ENCODE assay signal across 1 cellular context in the genomic region with DNA sequence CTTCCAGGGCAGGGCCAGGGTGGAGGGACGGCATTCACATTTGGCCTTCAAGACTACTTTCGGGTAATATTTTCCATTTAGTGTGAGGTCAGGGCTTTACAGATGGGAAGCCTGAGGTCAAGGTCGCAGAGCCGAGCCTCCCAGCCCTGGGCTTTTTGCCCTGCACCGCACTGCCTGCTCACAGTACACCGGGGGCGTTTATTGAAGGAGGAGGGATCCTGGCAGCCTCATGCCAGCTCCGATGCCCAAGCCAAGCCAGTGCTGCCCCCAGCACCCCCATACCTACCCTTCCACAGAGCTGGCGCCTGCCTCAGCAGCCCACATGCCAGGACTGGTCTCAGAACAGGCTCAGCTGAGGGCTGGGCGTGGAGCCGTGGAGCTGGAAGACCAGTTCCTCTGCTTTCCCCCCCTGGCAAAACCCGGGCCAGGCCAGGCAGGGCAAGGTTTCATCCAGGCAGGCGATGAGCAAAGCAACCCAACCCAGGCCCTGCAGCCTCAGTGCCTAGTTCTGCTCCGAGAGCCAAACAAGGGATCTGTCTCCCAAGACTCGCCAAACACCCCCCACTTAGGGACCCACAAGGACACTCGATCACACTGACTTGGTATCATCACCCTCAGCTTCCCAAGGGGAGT.
TF ChIP-seq lines count a peak whose summit lies in the region.

No MANE protein-coding gene starts in this region.

TF ChIP-seq in HepG2, 621 proteins besides CTCF, POLR2A, EP300 and RAD21 (continued from another document and continues in another):
- TF ChIP-seq, protein P1, sequence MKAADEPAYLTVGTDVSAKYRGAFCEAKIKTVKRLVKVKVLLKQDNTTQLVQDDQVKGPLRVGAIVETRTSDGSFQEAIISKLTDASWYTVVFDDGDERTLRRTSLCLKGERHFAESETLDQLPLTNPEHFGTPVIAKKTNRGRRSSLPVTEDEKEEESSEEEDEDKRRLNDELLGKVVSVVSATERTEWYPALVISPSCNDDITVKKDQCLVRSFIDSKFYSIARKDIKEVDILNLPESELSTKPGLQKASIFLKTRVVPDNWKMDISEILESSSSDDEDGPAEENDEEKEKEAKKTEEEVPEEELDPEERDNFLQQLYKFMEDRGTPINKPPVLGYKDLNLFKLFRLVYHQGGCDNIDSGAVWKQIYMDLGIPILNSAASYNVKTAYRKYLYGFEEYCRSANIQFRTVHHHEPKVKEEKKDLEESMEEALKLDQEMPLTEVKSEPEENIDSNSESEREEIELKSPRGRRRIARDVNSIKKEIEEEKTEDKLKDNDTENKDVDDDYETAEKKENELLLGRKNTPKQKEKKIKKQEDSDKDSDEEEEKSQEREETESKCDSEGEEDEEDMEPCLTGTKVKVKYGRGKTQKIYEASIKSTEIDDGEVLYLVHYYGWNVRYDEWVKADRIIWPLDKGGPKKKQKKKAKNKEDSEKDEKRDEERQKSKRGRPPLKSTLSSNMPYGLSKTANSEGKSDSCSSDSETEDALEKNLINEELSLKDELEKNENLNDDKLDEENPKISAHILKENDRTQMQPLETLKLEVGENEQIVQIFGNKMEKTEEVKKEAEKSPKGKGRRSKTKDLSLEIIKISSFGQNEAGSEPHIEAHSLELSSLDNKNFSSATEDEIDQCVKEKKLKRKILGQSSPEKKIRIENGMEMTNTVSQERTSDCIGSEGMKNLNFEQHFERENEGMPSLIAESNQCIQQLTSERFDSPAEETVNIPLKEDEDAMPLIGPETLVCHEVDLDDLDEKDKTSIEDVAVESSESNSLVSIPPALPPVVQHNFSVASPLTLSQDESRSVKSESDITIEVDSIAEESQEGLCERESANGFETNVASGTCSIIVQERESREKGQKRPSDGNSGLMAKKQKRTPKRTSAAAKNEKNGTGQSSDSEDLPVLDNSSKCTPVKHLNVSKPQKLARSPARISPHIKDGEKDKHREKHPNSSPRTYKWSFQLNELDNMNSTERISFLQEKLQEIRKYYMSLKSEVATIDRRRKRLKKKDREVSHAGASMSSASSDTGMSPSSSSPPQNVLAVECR (CRISPR knock-in tag; IDR thresholded peaks at IDR 0.05; ENCODE audit: borderline replicate concordance): no peak
- TF ChIP-seq MXI1 (IDR thresholded peaks at IDR 0.05; ENCODE audit: borderline replicate concordance, low read depth, low read length) (no peak), RELA (CRISPR knock-in tag; IDR thresholded peaks at IDR 0.05) (no peak), ZNF33B (CRISPR knock-in tag; IDR thresholded peaks at IDR 0.05) (no peak), NFRKB (IDR thresholded peaks at IDR 0.05) (no peak), ZNF839 (CRISPR knock-in tag; IDR thresholded peaks at IDR 0.05; ENCODE audit: borderline replicate concordance) (no peak), ZMYM3 (CRISPR knock-in tag; IDR thresholded peaks at IDR 0.05) (peak; percentile 64; the same call in 1 of the 2 replicates), ZNF501 (CRISPR knock-in tag; IDR thresholded peaks at IDR 0.05) (no peak), HCFC1 (IDR thresholded peaks at IDR 0.05; ENCODE audit: low read depth, low read length) (no peak), SMAD3 (CRISPR knock-in tag; IDR thresholded peaks at IDR 0.05) (no peak), ZNF780A (CRISPR knock-in tag; IDR thresholded peaks at IDR 0.05) (no peak), ARID2 (CRISPR knock-in tag; IDR thresholded peaks at IDR 0.05; ENCODE audit: borderline replicate concordance) (0 out of 2 replicates have a peak, but pooled peaks have one; percentile 51), NR1H2 (CRISPR knock-in tag; IDR thresholded peaks at IDR 0.05; ENCODE audit: borderline replicate concordance, low read depth) (no peak), ZC3H4 (CRISPR knock-in tag; IDR thresholded peaks at IDR 0.05; ENCODE audit: borderline replicate concordance) (no peak), HES4 (CRISPR knock-in tag; IDR thresholded peaks at IDR 0.05; ENCODE audit: borderline replicate concordance) (no peak), AHR (CRISPR knock-in tag; IDR thresholded peaks at IDR 0.05) (no peak), ZFP82 (CRISPR knock-in tag; IDR thresholded peaks at IDR 0.05; ENCODE audit: borderline replicate concordance) (peak; percentile 41; the same call in 1 of the 2 replicates), GFI1 (CRISPR knock-in tag; IDR thresholded peaks at IDR 0.05; ENCODE audit: borderline replicate concordance) (0 out of 2 replicates have a peak, but pooled peaks have one; percentile 16), KAT7 (CRISPR knock-in tag; IDR thresholded peaks at IDR 0.05; ENCODE audit: borderline replicate concordance) (no peak), RXRB (CRISPR knock-in tag; IDR thresholded peaks at IDR 0.05; ENCODE audit: borderline replicate concordance) (peak; percentile 81), NCOA2 (CRISPR knock-in tag; IDR thresholded peaks at IDR 0.05) (peak; percentile 51; the same call in 1 of the 2 replicates), ZNF264 (CRISPR knock-in tag; IDR thresholded peaks at IDR 0.05) (no peak)
- TF ChIP-seq, protein P2, sequence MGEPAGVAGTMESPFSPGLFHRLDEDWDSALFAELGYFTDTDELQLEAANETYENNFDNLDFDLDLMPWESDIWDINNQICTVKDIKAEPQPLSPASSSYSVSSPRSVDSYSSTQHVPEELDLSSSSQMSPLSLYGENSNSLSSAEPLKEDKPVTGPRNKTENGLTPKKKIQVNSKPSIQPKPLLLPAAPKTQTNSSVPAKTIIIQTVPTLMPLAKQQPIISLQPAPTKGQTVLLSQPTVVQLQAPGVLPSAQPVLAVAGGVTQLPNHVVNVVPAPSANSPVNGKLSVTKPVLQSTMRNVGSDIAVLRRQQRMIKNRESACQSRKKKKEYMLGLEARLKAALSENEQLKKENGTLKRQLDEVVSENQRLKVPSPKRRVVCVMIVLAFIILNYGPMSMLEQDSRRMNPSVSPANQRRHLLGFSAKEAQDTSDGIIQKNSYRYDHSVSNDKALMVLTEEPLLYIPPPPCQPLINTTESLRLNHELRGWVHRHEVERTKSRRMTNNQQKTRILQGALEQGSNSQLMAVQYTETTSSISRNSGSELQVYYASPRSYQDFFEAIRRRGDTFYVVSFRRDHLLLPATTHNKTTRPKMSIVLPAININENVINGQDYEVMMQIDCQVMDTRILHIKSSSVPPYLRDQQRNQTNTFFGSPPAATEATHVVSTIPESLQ (CRISPR knock-in tag; conservative IDR thresholded peaks at IDR 0.05): no peak
- TF ChIP-seq, protein P3, sequence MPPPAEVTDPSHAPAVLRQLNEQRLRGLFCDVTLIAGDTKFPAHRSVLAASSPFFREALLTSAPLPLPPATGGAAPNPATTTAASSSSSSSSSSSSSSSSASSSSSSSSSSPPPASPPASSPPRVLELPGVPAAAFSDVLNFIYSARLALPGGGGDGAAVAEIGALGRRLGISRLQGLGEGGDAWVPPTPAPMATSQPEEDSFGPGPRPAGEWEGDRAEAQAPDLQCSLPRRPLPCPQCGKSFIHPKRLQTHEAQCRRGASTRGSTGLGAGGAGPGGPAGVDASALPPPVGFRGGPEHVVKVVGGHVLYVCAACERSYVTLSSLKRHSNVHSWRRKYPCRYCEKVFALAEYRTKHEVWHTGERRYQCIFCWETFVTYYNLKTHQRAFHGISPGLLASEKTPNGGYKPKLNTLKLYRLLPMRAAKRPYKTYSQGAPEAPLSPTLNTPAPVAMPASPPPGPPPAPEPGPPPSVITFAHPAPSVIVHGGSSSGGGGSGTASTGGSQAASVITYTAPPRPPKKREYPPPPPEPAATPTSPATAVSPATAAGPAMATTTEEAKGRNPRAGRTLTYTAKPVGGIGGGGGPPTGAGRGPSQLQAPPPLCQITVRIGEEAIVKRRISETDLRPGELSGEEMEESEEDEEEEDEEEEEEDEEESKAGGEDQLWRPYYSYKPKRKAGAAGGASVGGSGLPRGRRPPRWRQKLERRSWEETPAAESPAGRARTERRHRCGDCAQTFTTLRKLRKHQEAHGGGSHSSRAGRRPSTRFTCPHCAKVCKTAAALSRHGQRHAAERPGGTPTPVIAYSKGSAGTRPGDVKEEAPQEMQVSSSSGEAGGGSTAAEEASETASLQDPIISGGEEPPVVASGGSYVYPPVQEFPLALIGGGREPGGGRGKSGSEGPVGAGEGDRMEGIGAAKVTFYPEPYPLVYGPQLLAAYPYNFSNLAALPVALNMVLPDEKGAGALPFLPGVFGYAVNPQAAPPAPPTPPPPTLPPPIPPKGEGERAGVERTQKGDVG (CRISPR knock-in tag; IDR thresholded peaks at IDR 0.05; ENCODE audit: borderline replicate concordance): peak; percentile 6; the same call in 1 of the 2 replicates
- TF ChIP-seq, protein P4, sequence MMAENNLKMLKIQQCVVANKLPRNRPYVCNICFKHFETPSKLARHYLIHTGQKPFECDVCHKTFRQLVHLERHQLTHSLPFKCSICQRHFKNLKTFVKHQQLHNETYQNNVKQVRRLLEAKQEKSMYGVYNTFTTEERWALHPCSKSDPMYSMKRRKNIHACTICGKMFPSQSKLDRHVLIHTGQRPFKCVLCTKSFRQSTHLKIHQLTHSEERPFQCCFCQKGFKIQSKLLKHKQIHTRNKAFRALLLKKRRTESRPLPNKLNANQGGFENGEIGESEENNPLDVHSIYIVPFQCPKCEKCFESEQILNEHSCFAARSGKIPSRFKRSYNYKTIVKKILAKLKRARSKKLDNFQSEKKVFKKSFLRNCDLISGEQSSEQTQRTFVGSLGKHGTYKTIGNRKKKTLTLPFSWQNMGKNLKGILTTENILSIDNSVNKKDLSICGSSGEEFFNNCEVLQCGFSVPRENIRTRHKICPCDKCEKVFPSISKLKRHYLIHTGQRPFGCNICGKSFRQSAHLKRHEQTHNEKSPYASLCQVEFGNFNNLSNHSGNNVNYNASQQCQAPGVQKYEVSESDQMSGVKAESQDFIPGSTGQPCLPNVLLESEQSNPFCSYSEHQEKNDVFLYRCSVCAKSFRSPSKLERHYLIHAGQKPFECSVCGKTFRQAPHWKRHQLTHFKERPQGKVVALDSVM (CRISPR knock-in tag; IDR thresholded peaks at IDR 0.05): no peak
- TF ChIP-seq, protein P5, sequence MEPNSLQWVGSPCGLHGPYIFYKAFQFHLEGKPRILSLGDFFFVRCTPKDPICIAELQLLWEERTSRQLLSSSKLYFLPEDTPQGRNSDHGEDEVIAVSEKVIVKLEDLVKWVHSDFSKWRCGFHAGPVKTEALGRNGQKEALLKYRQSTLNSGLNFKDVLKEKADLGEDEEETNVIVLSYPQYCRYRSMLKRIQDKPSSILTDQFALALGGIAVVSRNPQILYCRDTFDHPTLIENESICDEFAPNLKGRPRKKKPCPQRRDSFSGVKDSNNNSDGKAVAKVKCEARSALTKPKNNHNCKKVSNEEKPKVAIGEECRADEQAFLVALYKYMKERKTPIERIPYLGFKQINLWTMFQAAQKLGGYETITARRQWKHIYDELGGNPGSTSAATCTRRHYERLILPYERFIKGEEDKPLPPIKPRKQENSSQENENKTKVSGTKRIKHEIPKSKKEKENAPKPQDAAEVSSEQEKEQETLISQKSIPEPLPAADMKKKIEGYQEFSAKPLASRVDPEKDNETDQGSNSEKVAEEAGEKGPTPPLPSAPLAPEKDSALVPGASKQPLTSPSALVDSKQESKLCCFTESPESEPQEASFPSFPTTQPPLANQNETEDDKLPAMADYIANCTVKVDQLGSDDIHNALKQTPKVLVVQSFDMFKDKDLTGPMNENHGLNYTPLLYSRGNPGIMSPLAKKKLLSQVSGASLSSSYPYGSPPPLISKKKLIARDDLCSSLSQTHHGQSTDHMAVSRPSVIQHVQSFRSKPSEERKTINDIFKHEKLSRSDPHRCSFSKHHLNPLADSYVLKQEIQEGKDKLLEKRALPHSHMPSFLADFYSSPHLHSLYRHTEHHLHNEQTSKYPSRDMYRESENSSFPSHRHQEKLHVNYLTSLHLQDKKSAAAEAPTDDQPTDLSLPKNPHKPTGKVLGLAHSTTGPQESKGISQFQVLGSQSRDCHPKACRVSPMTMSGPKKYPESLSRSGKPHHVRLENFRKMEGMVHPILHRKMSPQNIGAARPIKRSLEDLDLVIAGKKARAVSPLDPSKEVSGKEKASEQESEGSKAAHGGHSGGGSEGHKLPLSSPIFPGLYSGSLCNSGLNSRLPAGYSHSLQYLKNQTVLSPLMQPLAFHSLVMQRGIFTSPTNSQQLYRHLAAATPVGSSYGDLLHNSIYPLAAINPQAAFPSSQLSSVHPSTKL (CRISPR knock-in tag; IDR thresholded peaks at IDR 0.05): peak; percentile 55
- TF ChIP-seq, protein P6, sequence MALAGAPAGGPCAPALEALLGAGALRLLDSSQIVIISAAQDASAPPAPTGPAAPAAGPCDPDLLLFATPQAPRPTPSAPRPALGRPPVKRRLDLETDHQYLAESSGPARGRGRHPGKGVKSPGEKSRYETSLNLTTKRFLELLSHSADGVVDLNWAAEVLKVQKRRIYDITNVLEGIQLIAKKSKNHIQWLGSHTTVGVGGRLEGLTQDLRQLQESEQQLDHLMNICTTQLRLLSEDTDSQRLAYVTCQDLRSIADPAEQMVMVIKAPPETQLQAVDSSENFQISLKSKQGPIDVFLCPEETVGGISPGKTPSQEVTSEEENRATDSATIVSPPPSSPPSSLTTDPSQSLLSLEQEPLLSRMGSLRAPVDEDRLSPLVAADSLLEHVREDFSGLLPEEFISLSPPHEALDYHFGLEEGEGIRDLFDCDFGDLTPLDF (CRISPR knock-in tag; IDR thresholded peaks at IDR 0.05): no peak
- TF ChIP-seq, protein P7, sequence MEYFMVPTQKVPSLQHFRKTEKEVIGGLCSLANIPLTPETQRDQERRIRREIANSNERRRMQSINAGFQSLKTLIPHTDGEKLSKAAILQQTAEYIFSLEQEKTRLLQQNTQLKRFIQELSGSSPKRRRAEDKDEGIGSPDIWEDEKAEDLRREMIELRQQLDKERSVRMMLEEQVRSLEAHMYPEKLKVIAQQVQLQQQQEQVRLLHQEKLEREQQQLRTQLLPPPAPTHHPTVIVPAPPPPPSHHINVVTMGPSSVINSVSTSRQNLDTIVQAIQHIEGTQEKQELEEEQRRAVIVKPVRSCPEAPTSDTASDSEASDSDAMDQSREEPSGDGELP (IDR thresholded peaks at IDR 0.05; ENCODE audit: borderline replicate concordance, low read depth): peak; percentile 55; the same call in 1 of the 2 replicates
- TF ChIP-seq, protein P8, sequence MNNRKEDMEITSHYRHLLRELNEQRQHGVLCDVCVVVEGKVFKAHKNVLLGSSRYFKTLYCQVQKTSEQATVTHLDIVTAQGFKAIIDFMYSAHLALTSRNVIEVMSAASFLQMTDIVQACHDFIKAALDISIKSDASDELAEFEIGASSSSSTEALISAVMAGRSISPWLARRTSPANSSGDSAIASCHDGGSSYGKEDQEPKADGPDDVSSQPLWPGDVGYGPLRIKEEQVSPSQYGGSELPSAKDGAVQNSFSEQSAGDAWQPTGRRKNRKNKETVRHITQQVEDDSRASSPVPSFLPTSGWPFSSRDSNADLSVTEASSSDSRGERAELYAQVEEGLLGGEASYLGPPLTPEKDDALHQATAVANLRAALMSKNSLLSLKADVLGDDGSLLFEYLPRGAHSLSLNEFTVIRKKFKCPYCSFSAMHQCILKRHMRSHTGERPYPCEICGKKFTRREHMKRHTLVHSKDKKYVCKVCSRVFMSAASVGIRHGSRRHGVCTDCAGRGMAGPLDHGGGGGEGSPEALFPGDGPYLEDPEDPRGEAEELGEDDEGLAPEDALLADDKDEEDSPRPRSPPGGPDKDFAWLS (CRISPR knock-in tag; IDR thresholded peaks at IDR 0.05; ENCODE audit: borderline replicate concordance): no peak; the same call in 1 of the 2 replicates
- TF ChIP-seq, protein P9, sequence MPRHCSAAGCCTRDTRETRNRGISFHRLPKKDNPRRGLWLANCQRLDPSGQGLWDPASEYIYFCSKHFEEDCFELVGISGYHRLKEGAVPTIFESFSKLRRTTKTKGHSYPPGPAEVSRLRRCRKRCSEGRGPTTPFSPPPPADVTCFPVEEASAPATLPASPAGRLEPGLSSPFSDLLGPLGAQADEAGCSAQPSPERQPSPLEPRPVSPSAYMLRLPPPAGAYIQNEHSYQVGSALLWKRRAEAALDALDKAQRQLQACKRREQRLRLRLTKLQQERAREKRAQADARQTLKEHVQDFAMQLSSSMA (CRISPR knock-in tag; IDR thresholded peaks at IDR 0.05): peak; percentile 33; the same call in 1 of the 2 replicates
